ENCODE assay signal across 1 cellular context in the genomic region with DNA sequence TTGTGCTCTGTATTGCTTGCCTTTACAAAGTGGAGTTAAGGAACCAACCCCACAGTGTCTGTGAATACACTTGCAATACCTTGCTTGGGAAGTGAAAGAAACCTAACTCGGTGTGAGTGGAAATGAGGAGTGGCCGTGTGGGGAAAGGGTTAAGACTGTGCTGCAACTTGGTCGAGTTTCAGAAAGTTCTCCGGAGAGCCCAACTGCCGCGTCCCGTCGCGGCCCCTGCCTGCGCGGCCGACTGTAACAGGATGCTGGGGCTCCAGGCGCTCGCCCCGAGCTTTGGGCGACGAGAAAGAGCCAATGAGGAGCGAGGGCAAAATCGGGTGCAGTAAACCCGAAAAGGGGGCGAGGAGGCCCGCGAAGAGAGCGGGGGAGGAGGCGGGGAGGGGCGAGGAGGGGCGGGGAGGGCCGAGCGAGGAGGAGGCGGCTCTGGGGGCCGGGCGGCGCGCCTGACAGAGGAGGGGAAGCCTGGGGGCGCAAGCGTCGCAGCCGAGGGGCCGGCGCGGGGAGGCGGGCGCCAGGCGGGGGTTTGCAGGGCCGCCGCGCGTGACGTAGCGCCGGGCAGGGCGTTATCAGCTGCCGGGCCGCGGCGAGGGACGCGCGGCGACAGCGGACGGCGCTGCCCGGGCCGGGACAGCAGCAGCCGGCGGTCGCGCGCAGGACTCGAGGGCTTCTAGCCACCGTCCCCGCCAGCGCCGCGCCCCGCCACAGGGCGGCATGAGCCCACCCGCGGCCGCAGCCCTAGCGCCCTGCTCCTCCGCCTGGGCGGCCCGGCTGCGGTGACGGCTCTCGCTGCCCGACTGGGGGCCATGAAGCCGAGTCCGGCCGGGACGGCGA.
TF ChIP-seq lines count a peak whose summit lies in the region.

A gene with protein sequence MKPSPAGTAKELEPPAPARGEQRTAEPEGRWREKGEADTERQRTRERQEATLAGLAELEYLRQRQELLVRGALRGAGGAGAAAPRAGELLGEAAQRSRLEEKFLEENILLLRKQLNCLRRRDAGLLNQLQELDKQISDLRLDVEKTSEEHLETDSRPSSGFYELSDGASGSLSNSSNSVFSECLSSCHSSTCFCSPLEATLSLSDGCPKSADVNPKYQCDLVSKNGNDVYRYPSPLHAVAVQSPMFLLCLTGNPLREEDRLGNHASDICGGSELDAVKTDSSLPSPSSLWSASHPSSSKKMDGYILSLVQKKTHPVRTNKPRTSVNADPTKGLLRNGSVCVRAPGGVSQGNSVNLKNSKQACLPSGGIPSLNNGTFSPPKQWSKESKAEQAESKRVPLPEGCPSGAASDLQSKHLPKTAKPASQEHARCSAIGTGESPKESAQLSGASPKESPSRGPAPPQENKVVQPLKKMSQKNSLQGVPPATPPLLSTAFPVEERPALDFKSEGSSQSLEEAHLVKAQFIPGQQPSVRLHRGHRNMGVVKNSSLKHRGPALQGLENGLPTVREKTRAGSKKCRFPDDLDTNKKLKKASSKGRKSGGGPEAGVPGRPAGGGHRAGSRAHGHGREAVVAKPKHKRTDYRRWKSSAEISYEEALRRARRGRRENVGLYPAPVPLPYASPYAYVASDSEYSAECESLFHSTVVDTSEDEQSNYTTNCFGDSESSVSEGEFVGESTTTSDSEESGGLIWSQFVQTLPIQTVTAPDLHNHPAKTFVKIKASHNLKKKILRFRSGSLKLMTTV (plus strand): TSS at position 572 of the 840 bp plus-strand sequence. CDS start 241 bp downstream, at position 813.

TF ChIP-seq in GM12878, 131 proteins besides CTCF, POLR2A, EP300 and RAD21 (continued from another document):
- peak; percentile 89 for TF ChIP-seq LARP7 (IDR thresholded peaks at IDR 0.05)
- TF ChIP-seq, protein P1, sequence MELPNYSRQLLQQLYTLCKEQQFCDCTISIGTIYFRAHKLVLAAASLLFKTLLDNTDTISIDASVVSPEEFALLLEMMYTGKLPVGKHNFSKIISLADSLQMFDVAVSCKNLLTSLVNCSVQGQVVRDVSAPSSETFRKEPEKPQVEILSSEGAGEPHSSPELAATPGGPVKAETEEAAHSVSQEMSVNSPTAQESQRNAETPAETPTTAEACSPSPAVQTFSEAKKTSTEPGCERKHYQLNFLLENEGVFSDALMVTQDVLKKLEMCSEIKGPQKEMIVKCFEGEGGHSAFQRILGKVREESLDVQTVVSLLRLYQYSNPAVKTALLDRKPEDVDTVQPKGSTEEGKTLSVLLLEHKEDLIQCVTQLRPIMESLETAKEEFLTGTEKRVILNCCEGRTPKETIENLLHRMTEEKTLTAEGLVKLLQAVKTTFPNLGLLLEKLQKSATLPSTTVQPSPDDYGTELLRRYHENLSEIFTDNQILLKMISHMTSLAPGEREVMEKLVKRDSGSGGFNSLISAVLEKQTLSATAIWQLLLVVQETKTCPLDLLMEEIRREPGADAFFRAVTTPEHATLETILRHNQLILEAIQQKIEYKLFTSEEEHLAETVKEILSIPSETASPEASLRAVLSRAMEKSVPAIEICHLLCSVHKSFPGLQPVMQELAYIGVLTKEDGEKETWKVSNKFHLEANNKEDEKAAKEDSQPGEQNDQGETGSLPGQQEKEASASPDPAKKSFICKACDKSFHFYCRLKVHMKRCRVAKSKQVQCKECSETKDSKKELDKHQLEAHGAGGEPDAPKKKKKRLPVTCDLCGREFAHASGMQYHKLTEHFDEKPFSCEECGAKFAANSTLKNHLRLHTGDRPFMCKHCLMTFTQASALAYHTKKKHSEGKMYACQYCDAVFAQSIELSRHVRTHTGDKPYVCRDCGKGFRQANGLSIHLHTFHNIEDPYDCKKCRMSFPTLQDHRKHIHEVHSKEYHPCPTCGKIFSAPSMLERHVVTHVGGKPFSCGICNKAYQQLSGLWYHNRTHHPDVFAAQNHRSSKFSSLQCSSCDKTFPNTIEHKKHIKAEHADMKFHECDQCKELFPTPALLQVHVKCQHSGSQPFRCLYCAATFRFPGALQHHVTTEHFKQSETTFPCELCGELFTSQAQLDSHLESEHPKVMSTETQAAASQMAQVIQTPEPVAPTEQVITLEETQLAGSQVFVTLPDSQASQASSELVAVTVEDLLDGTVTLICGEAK (IDR thresholded peaks at IDR 0.05; ENCODE audit: borderline replicate concordance) = no peak
- no peak for TF ChIP-seq HDGF (IDR thresholded peaks at IDR 0.05)
- TF ChIP-seq, protein P2, sequence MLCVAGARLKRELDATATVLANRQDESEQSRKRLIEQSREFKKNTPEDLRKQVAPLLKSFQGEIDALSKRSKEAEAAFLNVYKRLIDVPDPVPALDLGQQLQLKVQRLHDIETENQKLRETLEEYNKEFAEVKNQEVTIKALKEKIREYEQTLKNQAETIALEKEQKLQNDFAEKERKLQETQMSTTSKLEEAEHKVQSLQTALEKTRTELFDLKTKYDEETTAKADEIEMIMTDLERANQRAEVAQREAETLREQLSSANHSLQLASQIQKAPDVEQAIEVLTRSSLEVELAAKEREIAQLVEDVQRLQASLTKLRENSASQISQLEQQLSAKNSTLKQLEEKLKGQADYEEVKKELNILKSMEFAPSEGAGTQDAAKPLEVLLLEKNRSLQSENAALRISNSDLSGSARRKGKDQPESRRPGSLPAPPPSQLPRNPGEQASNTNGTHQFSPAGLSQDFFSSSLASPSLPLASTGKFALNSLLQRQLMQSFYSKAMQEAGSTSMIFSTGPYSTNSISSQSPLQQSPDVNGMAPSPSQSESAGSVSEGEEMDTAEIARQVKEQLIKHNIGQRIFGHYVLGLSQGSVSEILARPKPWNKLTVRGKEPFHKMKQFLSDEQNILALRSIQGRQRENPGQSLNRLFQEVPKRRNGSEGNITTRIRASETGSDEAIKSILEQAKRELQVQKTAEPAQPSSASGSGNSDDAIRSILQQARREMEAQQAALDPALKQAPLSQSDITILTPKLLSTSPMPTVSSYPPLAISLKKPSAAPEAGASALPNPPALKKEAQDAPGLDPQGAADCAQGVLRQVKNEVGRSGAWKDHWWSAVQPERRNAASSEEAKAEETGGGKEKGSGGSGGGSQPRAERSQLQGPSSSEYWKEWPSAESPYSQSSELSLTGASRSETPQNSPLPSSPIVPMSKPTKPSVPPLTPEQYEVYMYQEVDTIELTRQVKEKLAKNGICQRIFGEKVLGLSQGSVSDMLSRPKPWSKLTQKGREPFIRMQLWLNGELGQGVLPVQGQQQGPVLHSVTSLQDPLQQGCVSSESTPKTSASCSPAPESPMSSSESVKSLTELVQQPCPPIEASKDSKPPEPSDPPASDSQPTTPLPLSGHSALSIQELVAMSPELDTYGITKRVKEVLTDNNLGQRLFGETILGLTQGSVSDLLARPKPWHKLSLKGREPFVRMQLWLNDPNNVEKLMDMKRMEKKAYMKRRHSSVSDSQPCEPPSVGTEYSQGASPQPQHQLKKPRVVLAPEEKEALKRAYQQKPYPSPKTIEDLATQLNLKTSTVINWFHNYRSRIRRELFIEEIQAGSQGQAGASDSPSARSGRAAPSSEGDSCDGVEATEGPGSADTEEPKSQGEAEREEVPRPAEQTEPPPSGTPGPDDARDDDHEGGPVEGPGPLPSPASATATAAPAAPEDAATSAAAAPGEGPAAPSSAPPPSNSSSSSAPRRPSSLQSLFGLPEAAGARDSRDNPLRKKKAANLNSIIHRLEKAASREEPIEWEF (IDR thresholded peaks at IDR 0.05; ENCODE audit: insufficient replicate concordance, low read depth, low read length) = no peak
- TF ChIP-seq CBX3 (IDR thresholded peaks at IDR 0.05; ENCODE audit: borderline replicate concordance, low read depth) = no peak
- TF ChIP-seq, protein P3, sequence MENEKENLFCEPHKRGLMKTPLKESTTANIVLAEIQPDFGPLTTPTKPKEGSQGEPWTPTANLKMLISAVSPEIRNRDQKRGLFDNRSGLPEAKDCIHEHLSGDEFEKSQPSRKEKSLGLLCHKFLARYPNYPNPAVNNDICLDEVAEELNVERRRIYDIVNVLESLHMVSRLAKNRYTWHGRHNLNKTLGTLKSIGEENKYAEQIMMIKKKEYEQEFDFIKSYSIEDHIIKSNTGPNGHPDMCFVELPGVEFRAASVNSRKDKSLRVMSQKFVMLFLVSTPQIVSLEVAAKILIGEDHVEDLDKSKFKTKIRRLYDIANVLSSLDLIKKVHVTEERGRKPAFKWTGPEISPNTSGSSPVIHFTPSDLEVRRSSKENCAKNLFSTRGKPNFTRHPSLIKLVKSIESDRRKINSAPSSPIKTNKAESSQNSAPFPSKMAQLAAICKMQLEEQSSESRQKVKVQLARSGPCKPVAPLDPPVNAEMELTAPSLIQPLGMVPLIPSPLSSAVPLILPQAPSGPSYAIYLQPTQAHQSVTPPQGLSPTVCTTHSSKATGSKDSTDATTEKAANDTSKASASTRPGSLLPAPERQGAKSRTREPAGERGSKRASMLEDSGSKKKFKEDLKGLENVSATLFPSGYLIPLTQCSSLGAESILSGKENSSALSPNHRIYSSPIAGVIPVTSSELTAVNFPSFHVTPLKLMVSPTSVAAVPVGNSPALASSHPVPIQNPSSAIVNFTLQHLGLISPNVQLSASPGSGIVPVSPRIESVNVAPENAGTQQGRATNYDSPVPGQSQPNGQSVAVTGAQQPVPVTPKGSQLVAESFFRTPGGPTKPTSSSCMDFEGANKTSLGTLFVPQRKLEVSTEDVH (IDR thresholded peaks at IDR 0.05; ENCODE audit: low read depth, partially characterized antibody) = no peak
- TF ChIP-seq POLR2AphosphoS2 (IDR thresholded peaks at IDR 0.05; ENCODE audit: low read depth, low read length) = no peak
- TF ChIP-seq SMARCA5 (IDR thresholded peaks at IDR 0.05) = peak; percentile 82; the same call in 1 of the 2 replicates
- peak in 1 of 2 experiments; percentile 72; a peak in 2 of 4 replicates for TF ChIP-seq BHLHE40 (IDR thresholded peaks at IDR 0.05; ENCODE audit: borderline replicate concordance in 1 of 2, low read depth in 2 of 2, low read length in 1 of 2)
- peak; percentile 87 for TF ChIP-seq GATAD2B (conservative IDR thresholded peaks at IDR 0.05; ENCODE audit: low read depth)
- TF ChIP-seq KDM1A (IDR thresholded peaks at IDR 0.05; ENCODE audit: borderline replicate concordance) = no peak
- peak in 1 of 2 experiments; percentile 14; a peak in 1 of 3 replicates for TF ChIP-seq EGR1 (IDR thresholded peaks at IDR 0.05; ENCODE audit: borderline replicate concordance in 1 of 2, low read depth in 2 of 2, low read length in 2 of 2)
- TF ChIP-seq BACH1 (IDR thresholded peaks at IDR 0.05; ENCODE audit: borderline replicate concordance) = peak; percentile 43; the same call in 1 of the 2 replicates
- TF ChIP-seq ZNF217 (IDR thresholded peaks at IDR 0.05) = peak; percentile 65; the same call in 1 of the 2 replicates
- TF ChIP-seq, protein P4, sequence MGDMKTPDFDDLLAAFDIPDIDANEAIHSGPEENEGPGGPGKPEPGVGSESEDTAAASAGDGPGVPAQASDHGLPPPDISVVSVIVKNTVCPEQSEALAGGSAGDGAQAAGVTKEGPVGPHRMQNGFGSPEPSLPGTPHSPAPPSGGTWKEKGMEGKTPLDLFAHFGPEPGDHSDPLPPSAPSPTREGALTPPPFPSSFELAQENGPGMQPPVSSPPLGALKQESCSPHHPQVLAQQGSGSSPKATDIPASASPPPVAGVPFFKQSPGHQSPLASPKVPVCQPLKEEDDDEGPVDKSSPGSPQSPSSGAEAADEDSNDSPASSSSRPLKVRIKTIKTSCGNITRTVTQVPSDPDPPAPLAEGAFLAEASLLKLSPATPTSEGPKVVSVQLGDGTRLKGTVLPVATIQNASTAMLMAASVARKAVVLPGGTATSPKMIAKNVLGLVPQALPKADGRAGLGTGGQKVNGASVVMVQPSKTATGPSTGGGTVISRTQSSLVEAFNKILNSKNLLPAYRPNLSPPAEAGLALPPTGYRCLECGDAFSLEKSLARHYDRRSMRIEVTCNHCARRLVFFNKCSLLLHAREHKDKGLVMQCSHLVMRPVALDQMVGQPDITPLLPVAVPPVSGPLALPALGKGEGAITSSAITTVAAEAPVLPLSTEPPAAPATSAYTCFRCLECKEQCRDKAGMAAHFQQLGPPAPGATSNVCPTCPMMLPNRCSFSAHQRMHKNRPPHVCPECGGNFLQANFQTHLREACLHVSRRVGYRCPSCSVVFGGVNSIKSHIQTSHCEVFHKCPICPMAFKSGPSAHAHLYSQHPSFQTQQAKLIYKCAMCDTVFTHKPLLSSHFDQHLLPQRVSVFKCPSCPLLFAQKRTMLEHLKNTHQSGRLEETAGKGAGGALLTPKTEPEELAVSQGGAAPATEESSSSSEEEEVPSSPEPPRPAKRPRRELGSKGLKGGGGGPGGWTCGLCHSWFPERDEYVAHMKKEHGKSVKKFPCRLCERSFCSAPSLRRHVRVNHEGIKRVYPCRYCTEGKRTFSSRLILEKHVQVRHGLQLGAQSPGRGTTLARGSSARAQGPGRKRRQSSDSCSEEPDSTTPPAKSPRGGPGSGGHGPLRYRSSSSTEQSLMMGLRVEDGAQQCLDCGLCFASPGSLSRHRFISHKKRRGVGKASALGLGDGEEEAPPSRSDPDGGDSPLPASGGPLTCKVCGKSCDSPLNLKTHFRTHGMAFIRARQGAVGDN (IDR thresholded peaks at IDR 0.05) = peak; percentile 63; the same call in 1 of the 2 replicates
- TF ChIP-seq, protein P5, sequence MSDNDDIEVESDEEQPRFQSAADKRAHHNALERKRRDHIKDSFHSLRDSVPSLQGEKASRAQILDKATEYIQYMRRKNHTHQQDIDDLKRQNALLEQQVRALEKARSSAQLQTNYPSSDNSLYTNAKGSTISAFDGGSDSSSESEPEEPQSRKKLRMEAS (IDR thresholded peaks at IDR 0.05; ENCODE audit: low read depth, low read length) = 0 out of 2 replicates have a peak, but pooled peaks have one; percentile 8
- TF ChIP-seq TCF12 (IDR thresholded peaks at IDR 0.05; ENCODE audit: low read depth, low read length) = no peak
- TF ChIP-seq POLR2AphosphoS5 (IDR thresholded peaks at IDR 0.05; ENCODE audit: low read length) = no peak
- TF ChIP-seq TARDBP (IDR thresholded peaks at IDR 0.05; ENCODE audit: borderline replicate concordance) = no peak
- no peak for TF ChIP-seq RFX5 (IDR thresholded peaks at IDR 0.05; ENCODE audit: low read depth, low read length)
- no peak for TF ChIP-seq NFXL1 (IDR thresholded peaks at IDR 0.05; ENCODE audit: borderline replicate concordance)
- no peak for TF ChIP-seq ZNF274 (IDR thresholded peaks at IDR 0.05; ENCODE audit: insufficient read depth, insufficient read length)
- TF ChIP-seq RB1 (IDR thresholded peaks at IDR 0.05; ENCODE audit: borderline replicate concordance) = no peak
- TF ChIP-seq WRNIP1 (IDR thresholded peaks at IDR 0.05; ENCODE audit: borderline replicate concordance, low read depth, low read length) = no peak
- no peak for TF ChIP-seq KLF5 (IDR thresholded peaks at IDR 0.05; ENCODE audit: partially characterized antibody)
- TF ChIP-seq NR2F1 (conservative IDR thresholded peaks at IDR 0.05) = peak; percentile 32; the same call in 1 of the 2 replicates
- TF ChIP-seq, protein P6, sequence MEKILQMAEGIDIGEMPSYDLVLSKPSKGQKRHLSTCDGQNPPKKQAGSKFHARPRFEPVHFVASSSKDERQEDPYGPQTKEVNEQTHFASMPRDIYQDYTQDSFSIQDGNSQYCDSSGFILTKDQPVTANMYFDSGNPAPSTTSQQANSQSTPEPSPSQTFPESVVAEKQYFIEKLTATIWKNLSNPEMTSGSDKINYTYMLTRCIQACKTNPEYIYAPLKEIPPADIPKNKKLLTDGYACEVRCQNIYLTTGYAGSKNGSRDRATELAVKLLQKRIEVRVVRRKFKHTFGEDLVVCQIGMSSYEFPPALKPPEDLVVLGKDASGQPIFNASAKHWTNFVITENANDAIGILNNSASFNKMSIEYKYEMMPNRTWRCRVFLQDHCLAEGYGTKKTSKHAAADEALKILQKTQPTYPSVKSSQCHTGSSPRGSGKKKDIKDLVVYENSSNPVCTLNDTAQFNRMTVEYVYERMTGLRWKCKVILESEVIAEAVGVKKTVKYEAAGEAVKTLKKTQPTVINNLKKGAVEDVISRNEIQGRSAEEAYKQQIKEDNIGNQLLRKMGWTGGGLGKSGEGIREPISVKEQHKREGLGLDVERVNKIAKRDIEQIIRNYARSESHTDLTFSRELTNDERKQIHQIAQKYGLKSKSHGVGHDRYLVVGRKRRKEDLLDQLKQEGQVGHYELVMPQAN (conservative IDR thresholded peaks at IDR 0.05) = peak; percentile 63; the same call in 1 of the 2 replicates
